27 cellular contexts compared by ENCODE assay signal in genomic region chr7:32126843-32127242, GRCh38. TPM values are rescaled to one million over a fixed set of nuclear protein-coding genes. Genes with fewer than 3 reads are reported as not detected.
"Had no signal": no experiment of that assay in that cellular context is flagged by ENCODE, and none has a peak within 500 bp of the region (broad histone marks: within the 10 kb centered on the region; RNA-seq: fewer than 3 reads in every experiment).

No MANE protein-coding gene starts in this region.

- FAIRE-seq: colon, TTC549 had no signal

- DNase-seq: activated CD4-positive, alpha-beta memory T cell treated with anti-CD3 and anti-CD28 coated beads for 36 hours; activated CD4-positive, alpha-beta T cell treated with anti-CD3 and anti-CD28 coated beads, Interleukin-2, amount 10 ng/mL, durations not matched to agents 7 days and 5 days; activated CD4-positive, CD25-positive, alpha-beta regulatory T cell; activated CD8-positive, alpha-beta memory T cell treated with anti-CD3 and anti-CD28 coated beads for 24 hours; activated gamma-delta T cell; activated naive CD4-positive, alpha-beta T cell treated with anti-CD3 and anti-CD28 coated beads for 36 hours; activated naive CD8-positive, alpha-beta T cell treated with anti-CD3 and anti-CD28 coated beads for 36 hours; activated T-cell treated with anti-CD3 and anti-CD28 coated beads, Interleukin-2, amount 50 U/mL, for 48 hours; cerebellar nuclear complex; NCI-H1092; NCI-H1417; NCI-H1930; NCI-H2107; NCI-H2227 treated with DMSO at 0.1 percent for 48 hours; NCI-H510A; NCI-H526 treated with DMSO at 0.1 percent for 48 hours; NCI-H82; RPMI8226; T-cell; T-helper 2 cell; T1000 had no signal

- H3K27me3 Mint-ChIP-seq: activated CD4-positive, alpha-beta memory T cell treated with anti-CD3 and anti-CD28 coated beads for 36 hours; activated CD4-positive, alpha-beta T cell treated with anti-CD3 and anti-CD28 coated beads, Interleukin-2, amount 10 ng/mL, durations not matched to agents 7 days and 5 days; activated naive CD8-positive, alpha-beta T cell treated with anti-CD3 and anti-CD28 coated beads for 36 hours; activated T-helper 17 cell treated with anti-CD3 and anti-CD28 coated beads, Interleukin-2, amount 50 U/mL, for 72 hours; T-cell had no signal

- ATAC-seq: activated T-helper 17 cell treated with anti-CD3 and anti-CD28 coated beads, Interleukin-2, amount 50 U/mL, for 72 hours; Right ventricle myocardium inferior; T-cell had no signal

- H3K27ac ChIP-seq: SK-N-MC had no signal

- H3K4me1 Mint-ChIP-seq: activated CD4-positive, alpha-beta T cell treated with anti-CD3 and anti-CD28 coated beads, Interleukin-2, amount 10 ng/mL, durations not matched to agents 7 days and 5 days; activated naive CD8-positive, alpha-beta T cell treated with anti-CD3 and anti-CD28 coated beads for 36 hours; activated T-helper 17 cell treated with anti-CD3 and anti-CD28 coated beads, Interleukin-2, amount 50 U/mL, for 72 hours; T-cell had no signal

- H3K27ac Mint-ChIP-seq: activated CD4-positive, alpha-beta memory T cell treated with anti-CD3 and anti-CD28 coated beads for 36 hours; activated CD4-positive, alpha-beta T cell treated with anti-CD3 and anti-CD28 coated beads, Interleukin-2, amount 10 ng/mL, durations not matched to agents 7 days and 5 days; activated naive CD4-positive, alpha-beta T cell treated with anti-CD3 and anti-CD28 coated beads for 36 hours; activated naive CD8-positive, alpha-beta T cell treated with anti-CD3 and anti-CD28 coated beads for 36 hours; activated T-helper 17 cell treated with anti-CD3 and anti-CD28 coated beads, Interleukin-2, amount 50 U/mL, for 72 hours; T-cell had no signal

- H3K4me3 Mint-ChIP-seq: activated CD4-positive, alpha-beta memory T cell treated with anti-CD3 and anti-CD28 coated beads for 36 hours; activated CD4-positive, alpha-beta T cell treated with anti-CD3 and anti-CD28 coated beads, Interleukin-2, amount 10 ng/mL, durations not matched to agents 7 days and 5 days; activated naive CD4-positive, alpha-beta T cell treated with anti-CD3 and anti-CD28 coated beads for 36 hours; activated naive CD8-positive, alpha-beta T cell treated with anti-CD3 and anti-CD28 coated beads for 36 hours; activated T-helper 17 cell treated with anti-CD3 and anti-CD28 coated beads, Interleukin-2, amount 50 U/mL, for 72 hours; T-cell had no signal

- H3K36me3 Mint-ChIP-seq: activated CD4-positive, alpha-beta memory T cell treated with anti-CD3 and anti-CD28 coated beads for 36 hours; activated naive CD8-positive, alpha-beta T cell treated with anti-CD3 and anti-CD28 coated beads for 36 hours; T-cell had no signal

- H3K4me3 ChIP-seq: SK-N-MC had no signal

RNA-seq across cellular contexts. Expression of gene PDE1C, which starts 56.6 kb away (rescaled TPM):
- total RNA-seq: activated CD4-positive, alpha-beta memory T cell treated with anti-CD3 and anti-CD28 coated beads for 36 hours; activated CD4-positive, alpha-beta T cell treated with anti-CD3 and anti-CD28 coated beads, Interleukin-2, amount 10 ng/mL, durations not matched to agents 7 days and 5 days; activated naive CD4-positive, alpha-beta T cell treated with anti-CD3 and anti-CD28 coated beads for 36 hours; activated naive CD8-positive, alpha-beta T cell treated with anti-CD3 and anti-CD28 coated beads for 36 hours; activated T-helper 17 cell treated with anti-CD3 and anti-CD28 coated beads, Interleukin-2, amount 50 U/mL, for 72 hours; OCI-LY7; T-cell had no signal
